In genomic region chrX:132821974-132822633, GRCh38 we compare ENCODE assay signal across 23 cellular contexts.
DNase-seq lines count a peak whose midpoint lies in the region; ATAC-seq lines count a peak whose summit lies in the region.
"Had no signal": no experiment of that assay in that cellular context is flagged by ENCODE, and none has a peak within 500 bp of the region (broad histone marks: within the 10 kb centered on the region; RNA-seq: fewer than 3 reads in every experiment).

No MANE protein-coding gene starts in this region.

- peak; percentile 5 for DNase-seq in left kidney (ENCODE audit: low read depth, low spot score)
- DNase-seq in ecto neural progenitor cell (ENCODE audit: low spot score) = no peak
- no peak for DNase-seq in NCI-H1930 (lab: John Stamatoyannopoulos, UW)
- no peak for DNase-seq in SHP77 (lab: John Stamatoyannopoulos, UW)
- DNase-seq in NCI-H2227 (lab: John Stamatoyannopoulos, UW; ENCODE audit: unreplicated experiment) = no peak
- DNase-seq: activated B cell treated with CpG ODN at 0.5 μM for 24 hours; activated CD4-positive, alpha-beta T cell treated with anti-CD3 and anti-CD28 coated beads, Interleukin-2, amount 50 U/mL, for 48 hours; activated CD8-positive, alpha-beta memory T cell treated with anti-CD3 and anti-CD28 coated beads, Interleukin-2, amount 50 U/mL, for 4 hours; amygdala; DMS53; effector CD4-positive, alpha-beta T cell; GDM1; kidney; lower lobe of right lung; NCI-H1092; NCI-H1694 treated with DMSO at 0.1 percent for 48 hours; NCI-H2171 treated with DMSO at 0.1 percent for 48 hours; NCI-H524; right cardiac atrium; stimulated activated CD4-positive, alpha-beta T cell treated with anti-CD3 and anti-CD28 coated beads, Interleukin-2, amount 100 ng/mL, for 48 hours had no signal

- ATAC-seq in GM19397 (IDR thresholded peaks at IDR 0.05; ENCODE audit: unreplicated experiment) (peak; percentile 74), HG03175 (IDR thresholded peaks at IDR 0.05; ENCODE audit: unreplicated experiment) (peak; percentile 66)
- ATAC-seq: activated T-helper 17 cell treated with anti-CD3 and anti-CD28 coated beads, Interleukin-2, amount 50 U/mL, for 72 hours; lower lobe of right lung; right cardiac atrium had no signal
